Comparison of ENCODE assay signal across 8 cellular contexts in genomic region chr2:55133467-55134315, GRCh38.
DNase-seq lines count a peak whose midpoint lies in the region; ATAC-seq and TF ChIP-seq lines count a peak whose summit lies in the region.

No MANE protein-coding gene starts in this region.

- peak; percentile 80 for ATAC-seq in GM19395 (IDR thresholded peaks at IDR 0.05; ENCODE audit: unreplicated experiment)
- ATAC-seq in HG03558 (IDR thresholded peaks at IDR 0.05; ENCODE audit: extremely low read depth, unreplicated experiment), result peak; percentile 77
- ATAC-seq in activated CD8-positive, alpha-beta T cell treated with anti-CD3 and anti-CD28 coated beads, Interleukin-2, amount 10 ng/mL, durations not matched to agents 7 days and 5 days, result peak; percentile 92

- no peaks in the 10 kb centered on the region for H3K9me3 Mint-ChIP-seq in activated CD8-positive, alpha-beta T cell treated with anti-CD3 and anti-CD28 coated beads, Interleukin-2, amount 10 ng/mL, durations not matched to agents 7 days and 5 days (ENCODE audit: insufficient read depth)

- peak; percentile 78 for TF ChIP-seq POLR2A in erythroblast (IDR thresholded peaks at IDR 0.05; ENCODE audit: low read length)

- peaks cover 18% of the 10 kb centered on the region for H3K4me1 Mint-ChIP-seq in activated CD8-positive, alpha-beta T cell treated with anti-CD3 and anti-CD28 coated beads, Interleukin-2, amount 10 ng/mL, durations not matched to agents 7 days and 5 days (ENCODE audit: low read depth)

- POLR2A ChIA-PET in activated CD8-positive, alpha-beta T cell treated with anti-CD3 and anti-CD28 coated beads, Interleukin-2, amount 10 ng/mL, durations not matched to agents 7 days and 5 days (lab: Charles Lee), result interaction anchor here (0.6 to 1.3 kb wide), 4 partner anchors 18 to 87 kb away, joined by 3 to 5 read pairs (median 4); partner anchors contain the start of gene RTN4

- peak overlapping the region; percentile 76 for H3K4me3 Mint-ChIP-seq in activated CD8-positive, alpha-beta T cell treated with anti-CD3 and anti-CD28 coated beads, Interleukin-2, amount 10 ng/mL, durations not matched to agents 7 days and 5 days

- CTCF ChIA-PET in activated CD8-positive, alpha-beta T cell treated with anti-CD3 and anti-CD28 coated beads, Interleukin-2, amount 10 ng/mL, durations not matched to agents 7 days and 5 days (lab: Charles Lee), result interaction anchor here (0.9 kb wide), 1 partner anchor 83 kb away, joined by 3 read pairs; the partner anchor contains the start of gene RTN4

- H3K27me3 Mint-ChIP-seq in activated CD8-positive, alpha-beta T cell treated with anti-CD3 and anti-CD28 coated beads, Interleukin-2, amount 10 ng/mL, durations not matched to agents 7 days and 5 days (ENCODE audit: low read depth), result no peaks in the 10 kb centered on the region

- H3K36me3 Mint-ChIP-seq in activated CD8-positive, alpha-beta T cell treated with anti-CD3 and anti-CD28 coated beads, Interleukin-2, amount 10 ng/mL, durations not matched to agents 7 days and 5 days (ENCODE audit: low read depth), result no peaks in the 10 kb centered on the region

- DNase-seq in Ammon's horn (ENCODE audit: low spot score), result peak; percentile 90
- peak; percentile 71 for DNase-seq in activated CD8-positive, alpha-beta T cell treated with anti-CD3 and anti-CD28 coated beads, Interleukin-2, amount 10 ng/mL, durations not matched to agents 7 days and 5 days
- peak; percentile 82 to 87 for DNase-seq in erythroblast (lab: John Stamatoyannopoulos, UW)
- peak; percentile 86 for DNase-seq in myocyte (ENCODE audit: low read depth)
- peak; percentile 95 for DNase-seq in stromal cell of bone marrow (ENCODE audit: low read depth)
- DNase-seq in glomerular visceral epithelial cell (ENCODE audit: extremely low spot score), result no peak

- H3K27ac Mint-ChIP-seq in activated CD8-positive, alpha-beta T cell treated with anti-CD3 and anti-CD28 coated beads, Interleukin-2, amount 10 ng/mL, durations not matched to agents 7 days and 5 days, result peak overlapping the region; percentile 92
